ENCODE assay signal across 10 cellular contexts in genomic region chr1:48109390-48110009, GRCh38.
A peak's percentile ranks its signal among the peaks of the same experiment; 100 is the strongest.
DNase-seq lines count a peak whose midpoint lies in the region; ATAC-seq and TF ChIP-seq lines count a peak whose summit lies in the region.
"Had no signal": no experiment of that assay in that cellular context is flagged by ENCODE, and none has a peak within 500 bp of the region (broad histone marks: within the 10 kb centered on the region; RNA-seq: fewer than 3 reads in every experiment).

No MANE protein-coding gene starts in this region.

- H3K4me1 Mint-ChIP-seq in neural crest cell: no peaks in the 10 kb centered on the region
- H3K4me1 Mint-ChIP-seq: activated naive CD8-positive, alpha-beta T cell treated with anti-CD3 and anti-CD28 coated beads, Interleukin-2, amount 10 ng/mL, durations not matched to agents 7 days and 5 days; CD4-positive, alpha-beta memory T cell had no signal

- H3K4me1 ChIP-seq in Peyer's patch (no peaks in the 10 kb centered on the region), esophagus muscularis mucosa (peaks cover 0 to 6% (median 2%) of the 10 kb centered on the region in 4 donors)

- TF ChIP-seq POLR2A in Peyer's patch (IDR thresholded peaks at IDR 0.05) (no peak), esophagus muscularis mucosa (IDR thresholded peaks at IDR 0.05; ENCODE audit: low read depth) (no peak)

- ATAC-seq in HG03439 (IDR thresholded peaks at IDR 0.05; ENCODE audit: unreplicated experiment) (no peak), HG02970 (IDR thresholded peaks at IDR 0.05; ENCODE audit: low FRiP score, unreplicated experiment) (no peak)

- no peak for TF ChIP-seq EP300 in esophagus muscularis mucosa (IDR thresholded peaks at IDR 0.05)

- no peak overlapping the region for H3K4me3 Mint-ChIP-seq in neural crest cell
- H3K4me3 Mint-ChIP-seq: activated naive CD8-positive, alpha-beta T cell treated with anti-CD3 and anti-CD28 coated beads, Interleukin-2, amount 10 ng/mL, durations not matched to agents 7 days and 5 days; CD4-positive, alpha-beta memory T cell had no signal

- WGBS in esophagus muscularis mucosa: 20% methylated on average over 6 of the region's 6 CpGs

- no peaks in the 10 kb centered on the region for H3K9me3 Mint-ChIP-seq in neural crest cell
- H3K9me3 Mint-ChIP-seq: activated naive CD8-positive, alpha-beta T cell treated with anti-CD3 and anti-CD28 coated beads, Interleukin-2, amount 10 ng/mL, durations not matched to agents 7 days and 5 days; CD4-positive, alpha-beta memory T cell had no signal

- TF ChIP-seq CTCF in Peyer's patch (IDR thresholded peaks at IDR 0.05) (peak in 5 of 6 experiments; percentile 17 to 91 (median 86)), esophagus muscularis mucosa (IDR thresholded peaks at IDR 0.05) (peak; percentile 76 to 95 (median 81)), neural crest cell (conservative IDR thresholded peaks at IDR 0.05) (peak; percentile 90)

- H3K36me3 Mint-ChIP-seq in neural crest cell (ENCODE audit: low read depth): no peaks in the 10 kb centered on the region
- H3K36me3 Mint-ChIP-seq: activated naive CD8-positive, alpha-beta T cell treated with anti-CD3 and anti-CD28 coated beads, Interleukin-2, amount 10 ng/mL, durations not matched to agents 7 days and 5 days; CD4-positive, alpha-beta memory T cell had no signal

- intact Hi-C loops in esophagus muscularis mucosa (cut with DNase I): loop anchor here (1.0 to 5.0 kb wide), 2 partner anchors 93 to 388 kb away; no protein-coding TSS in a partner anchor

- no peaks in the 10 kb centered on the region for H3K9me3 ChIP-seq in Peyer's patch
- H3K9me3 ChIP-seq in esophagus muscularis mucosa: no peaks in the 10 kb centered on the region

- DNase-seq in NOMO-1 treated with DMSO at 0.1 percent for 48 hours (lab: John Stamatoyannopoulos, UW; ENCODE audit: unreplicated experiment) (peak; percentile 12), NOMO-1 treated with dmso at 0.1 percent for 144 hours (lab: John Stamatoyannopoulos, UW; ENCODE audit: unreplicated experiment) (no peak), Kasumi-1 (lab: John Stamatoyannopoulos, UW) (peak; percentile 58 to 62), Peyer's patch (no peak), esophagus muscularis mucosa (ENCODE audit: extremely low spot score) (no peak), neural crest cell (ENCODE audit: low read depth, low spot score) (peak; percentile 29)
- DNase-seq: activated naive CD8-positive, alpha-beta T cell treated with anti-CD3 and anti-CD28 coated beads, Interleukin-2, amount 10 ng/mL, durations not matched to agents 7 days and 5 days had no signal

- no peak overlapping the region for H3K27ac Mint-ChIP-seq in neural crest cell (ENCODE audit: unreplicated experiment)
- H3K27ac Mint-ChIP-seq: activated naive CD8-positive, alpha-beta T cell treated with anti-CD3 and anti-CD28 coated beads, Interleukin-2, amount 10 ng/mL, durations not matched to agents 7 days and 5 days; CD4-positive, alpha-beta memory T cell had no signal

- H3K27me3 ChIP-seq in Peyer's patch (no peaks in the 10 kb centered on the region), esophagus muscularis mucosa (no peaks in the 10 kb centered on the region)

- H3K27ac ChIP-seq in Peyer's patch (no peak overlapping the region), esophagus muscularis mucosa (replicated peaks in 1 of 4) (no peak overlapping the region)

- H3K36me3 ChIP-seq in Peyer's patch (no peaks in the 10 kb centered on the region), esophagus muscularis mucosa (no peaks in the 10 kb centered on the region)

- H3K4me3 ChIP-seq in Peyer's patch (no peak overlapping the region), esophagus muscularis mucosa (no peak overlapping the region)

- peaks cover 32% of the 10 kb centered on the region for H3K27me3 Mint-ChIP-seq in neural crest cell (ENCODE audit: low read depth)

Comparison
In these comparisons a context has a peak if more than half of its experiments do, and no peak if none do; other contexts are left out.
1. DNase-seq: peak in NOMO-1 treated with DMSO at 0.1 percent for 48 hours (single experiment), Kasumi-1 (2 of 2) and neural crest cell (single experiment); none in NOMO-1 treated with dmso at 0.1 percent for 144 hours (single experiment), Peyer's patch (0 of 3) and esophagus muscularis mucosa (single experiment).
2. Peak in every context shown above with its lines, with median percentiles within 50 percentile points of each other: CTCF ChIP-seq.